ENCODE assay signal across 12 cellular contexts in the genomic region with DNA sequence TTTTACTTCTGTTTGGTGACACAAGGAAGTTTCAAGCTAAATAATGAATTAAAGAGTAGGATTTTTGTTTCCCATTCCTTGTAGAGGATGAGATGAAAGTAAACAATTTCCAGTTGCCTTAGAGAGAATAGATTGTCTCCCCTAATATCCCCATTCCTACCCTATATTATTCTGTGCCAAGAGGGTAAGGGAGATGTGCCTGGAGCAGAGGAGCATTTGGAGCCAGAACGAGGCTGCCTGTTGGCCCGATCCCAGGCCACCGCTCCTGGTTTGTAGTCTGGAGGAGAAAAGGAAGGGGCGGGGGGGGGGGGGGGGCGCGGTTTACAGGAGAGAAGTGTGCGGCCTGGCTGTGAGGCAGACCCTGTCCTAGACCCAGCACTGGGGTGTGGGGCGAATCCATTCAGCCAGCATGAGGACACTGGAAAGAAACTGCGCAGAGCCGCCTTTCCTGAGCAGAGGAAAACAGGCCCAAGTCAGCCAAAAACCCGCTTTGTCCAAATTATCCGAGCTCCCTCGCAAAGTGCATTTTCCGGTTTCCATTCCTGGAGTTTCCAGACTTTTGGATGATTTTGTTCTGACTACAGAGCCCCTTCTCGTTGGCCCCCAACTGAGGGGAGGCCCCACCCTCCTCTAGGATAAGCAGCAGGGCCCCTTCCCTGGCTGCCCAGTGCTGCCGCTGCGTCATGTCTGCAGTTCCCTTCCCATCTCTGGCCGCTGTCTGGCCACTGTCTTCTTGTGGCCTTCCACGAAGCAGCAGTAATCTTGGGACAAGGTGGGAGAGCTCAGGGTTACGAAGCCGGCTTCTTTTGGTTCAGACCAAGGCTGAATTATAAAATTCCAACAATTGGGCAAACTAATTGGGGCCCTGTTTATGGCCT. TPM values are rescaled to one million over a fixed set of nuclear protein-coding genes. Genes with fewer than 3 reads are reported as not detected.
DNase-seq lines count a peak whose midpoint lies in the region; ATAC-seq, FAIRE-seq and TF ChIP-seq lines count a peak whose summit lies in the region.
"Had no signal": no experiment of that assay in that cellular context is flagged by ENCODE, and none has a peak within 500 bp of the region (broad histone marks: within the 10 kb centered on the region; RNA-seq: fewer than 3 reads in every experiment).

No MANE protein-coding gene starts in this region.

- no peak for TF ChIP-seq CTCF in BE2C (IDR thresholded peaks at IDR 0.05; ENCODE audit: low read depth, low read length)
- TF ChIP-seq CTCF in gastroesophageal sphincter (IDR thresholded peaks at IDR 0.05), result no peak
- TF ChIP-seq CTCF in pancreas (IDR thresholded peaks at IDR 0.05), result no peak
- no peak for TF ChIP-seq CTCF in GM13976 (IDR thresholded peaks at IDR 0.05; ENCODE audit: borderline replicate concordance, control extremely low read depth, extremely low read depth, insufficient read depth, missing control alignments)

- TF ChIP-seq POLR2A in gastroesophageal sphincter (IDR thresholded peaks at IDR 0.05), result no peak

- 14 to 23% methylated on average over 4 to 7 of the region's 21 CpGs for WGBS in gastroesophageal sphincter (ENCODE audit: low coverage in 1 of 2), 2 donors
- WGBS in pancreas, 2 donors, result 63 to 71% methylated on average over 18 to 21 of the region's 21 CpGs

- peak overlapping the region; percentile 92 to 98 (median 95) for H3K27ac ChIP-seq in gastroesophageal sphincter
- peak overlapping the region in 3 of 4 donors; percentile 17 to 55 (median 37) for H3K27ac ChIP-seq in pancreas

- H3K27me3 ChIP-seq in BE2C (no peaks in the 10 kb centered on the region), gastroesophageal sphincter (no peaks in the 10 kb centered on the region), pancreas (no peaks in the 10 kb centered on the region)

- H3K4me1 ChIP-seq in BE2C, result peaks cover 14% of the 10 kb centered on the region
- H3K4me1 ChIP-seq in gastroesophageal sphincter, result peaks cover 28 to 98% (median 70%) of the 10 kb centered on the region in 3 donors
- H3K4me1 ChIP-seq in pancreas, result peaks cover 4 to 10% (median 6%) of the 10 kb centered on the region in 3 donors

- H3K9me3 ChIP-seq in BE2C (no peaks in the 10 kb centered on the region), gastroesophageal sphincter (no peaks in the 10 kb centered on the region), pancreas (no peaks in the 10 kb centered on the region)

- peak; percentile 22; the same call in 1 of the 3 replicates for ATAC-seq in SK-N-SH treated with all-trans-retinoic acid at 6 μM for 48 hours
- no peak for ATAC-seq in gastroesophageal sphincter
- no peak for ATAC-seq in pancreas
- ATAC-seq in HG03025 (IDR thresholded peaks at IDR 0.05; ENCODE audit: low FRiP score, unreplicated experiment), result no peak
- ATAC-seq in HG03565 (IDR thresholded peaks at IDR 0.05; ENCODE audit: unreplicated experiment), result no peak

- H3K4me3 ChIP-seq in BE2C (ENCODE audit: low read depth, low read length) (no peak overlapping the region), gastroesophageal sphincter (peak overlapping the region in 1 of 2 donors; percentile 35), pancreas (no peak overlapping the region)

- in situ Hi-C loops in GM13976 (cut with MboI; ENCODE audit: low sequenced_read_pairs, unreplicated experiment), result no loop called here

- no peak for TF ChIP-seq EP300 in gastroesophageal sphincter (IDR thresholded peaks at IDR 0.05)

- no peak for FAIRE-seq in pancreas (lab: Jason Lieb, UNC)

- H3K36me3 ChIP-seq in BE2C (no peaks in the 10 kb centered on the region), gastroesophageal sphincter (no peaks in the 10 kb centered on the region), pancreas (no peaks in the 10 kb centered on the region)

- DNase-seq in BE2C (peak; percentile 76), pancreas (no peak), GM13976 (ENCODE audit: low spot score) (no peak), MV-4-11 (lab: John Stamatoyannopoulos, UW) (no peak)
- DNase-seq: NCI-H1417 had no signal

- intact Hi-C loops in pancreas (cut with DNase I), result no loop called here

TF ChIP-seq in SK-N-SH treated with all-trans-retinoic acid at 6 μM for 48 hours, 23 proteins besides CTCF, POLR2A, EP300 and RAD21:
- TF ChIP-seq ARNTL (CRISPR knock-in tag; IDR thresholded peaks at IDR 0.05; ENCODE audit: borderline replicate concordance, low read depth), result no peak
- TF ChIP-seq SNAI2 (CRISPR knock-in tag; IDR thresholded peaks at IDR 0.05), result no peak
- TF ChIP-seq ZNF70 (CRISPR knock-in tag; IDR thresholded peaks at IDR 0.05), result no peak
- TF ChIP-seq TOX (CRISPR knock-in tag; IDR thresholded peaks at IDR 0.05; ENCODE audit: borderline replicate concordance), result no peak

RNA-seq across cellular contexts. Expression of a gene that starts 23.0 kb away (rescaled TPM):
- polyA plus RNA-seq in BE2C (2012; ENCODE audit: insufficient read depth, insufficient read length, low read depth), result 34.1 TPM
- total RNA-seq in gastroesophageal sphincter, result 100 to 1,000 TPM in 1 of 4 donors, 10 to 100 TPM in 3; 44.7 to 145 (median 72.4) TPM
- total RNA-seq in pancreas, result 10 to 100 TPM; 30.9 to 45.1 (median 36.0) TPM
- 10 to 100 TPM in 1 of 2 donors, 1 to 10 TPM in 1; 8.3 to 16.6 TPM for polyA plus RNA-seq in pancreas
- polyA plus RNA-seq: neural cell had no signal

RNA-seq across cellular contexts. Expression of a gene that starts 48.9 kb away (rescaled TPM):
- polyA plus RNA-seq in BE2C (2012; ENCODE audit: insufficient read depth, insufficient read length, low read depth), result 0.25 TPM
- under 1 TPM in 1 of 4 donors, not detected in 3; 0.35 TPM for total RNA-seq in gastroesophageal sphincter
- under 1 TPM in 3 of 6 donors, not detected in 3; 0.12 to 0.23 (median 0.12) TPM for total RNA-seq in pancreas
- under 1 TPM in 1 of 2 donors, not detected in 1; 0.16 TPM for polyA plus RNA-seq in pancreas
- total RNA-seq: SK-MEL-5 had no signal
- polyA plus RNA-seq: BJ, neural cell had no signal
